ENCODE assay signal across 1 cellular context in genomic region chr3:150184426-150185071, GRCh38.
TF ChIP-seq lines count a peak whose summit lies in the region.

No MANE protein-coding gene starts in this region.

TF ChIP-seq in HCT116, 20 proteins besides CTCF, POLR2A, EP300 and RAD21 (continued from another document):
- TF ChIP-seq, protein P1, sequence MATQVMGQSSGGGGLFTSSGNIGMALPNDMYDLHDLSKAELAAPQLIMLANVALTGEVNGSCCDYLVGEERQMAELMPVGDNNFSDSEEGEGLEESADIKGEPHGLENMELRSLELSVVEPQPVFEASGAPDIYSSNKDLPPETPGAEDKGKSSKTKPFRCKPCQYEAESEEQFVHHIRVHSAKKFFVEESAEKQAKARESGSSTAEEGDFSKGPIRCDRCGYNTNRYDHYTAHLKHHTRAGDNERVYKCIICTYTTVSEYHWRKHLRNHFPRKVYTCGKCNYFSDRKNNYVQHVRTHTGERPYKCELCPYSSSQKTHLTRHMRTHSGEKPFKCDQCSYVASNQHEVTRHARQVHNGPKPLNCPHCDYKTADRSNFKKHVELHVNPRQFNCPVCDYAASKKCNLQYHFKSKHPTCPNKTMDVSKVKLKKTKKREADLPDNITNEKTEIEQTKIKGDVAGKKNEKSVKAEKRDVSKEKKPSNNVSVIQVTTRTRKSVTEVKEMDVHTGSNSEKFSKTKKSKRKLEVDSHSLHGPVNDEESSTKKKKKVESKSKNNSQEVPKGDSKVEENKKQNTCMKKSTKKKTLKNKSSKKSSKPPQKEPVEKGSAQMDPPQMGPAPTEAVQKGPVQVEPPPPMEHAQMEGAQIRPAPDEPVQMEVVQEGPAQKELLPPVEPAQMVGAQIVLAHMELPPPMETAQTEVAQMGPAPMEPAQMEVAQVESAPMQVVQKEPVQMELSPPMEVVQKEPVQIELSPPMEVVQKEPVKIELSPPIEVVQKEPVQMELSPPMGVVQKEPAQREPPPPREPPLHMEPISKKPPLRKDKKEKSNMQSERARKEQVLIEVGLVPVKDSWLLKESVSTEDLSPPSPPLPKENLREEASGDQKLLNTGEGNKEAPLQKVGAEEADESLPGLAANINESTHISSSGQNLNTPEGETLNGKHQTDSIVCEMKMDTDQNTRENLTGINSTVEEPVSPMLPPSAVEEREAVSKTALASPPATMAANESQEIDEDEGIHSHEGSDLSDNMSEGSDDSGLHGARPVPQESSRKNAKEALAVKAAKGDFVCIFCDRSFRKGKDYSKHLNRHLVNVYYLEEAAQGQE (IDR thresholded peaks at IDR 0.05; ENCODE audit: low read depth) = no peak
- TF ChIP-seq EZH2 (IDR thresholded peaks at IDR 0.05) (no peak), FOSL1 (IDR thresholded peaks at IDR 0.05; ENCODE audit: low read depth) (no peak), CEBPB (IDR thresholded peaks at IDR 0.05; ENCODE audit: low read depth) (no peak), CBX3 (IDR thresholded peaks at IDR 0.05; ENCODE audit: low read depth) (no peak), EGR1 (IDR thresholded peaks at IDR 0.05; ENCODE audit: low read depth) (no peak), TCF7L2 (IDR thresholded peaks at IDR 0.05; ENCODE audit: borderline replicate concordance, extremely low read depth, insufficient read depth, insufficient read length) (no peak), SIN3A (IDR thresholded peaks at IDR 0.05; ENCODE audit: low read depth) (no peak)
TF ChIP-seq in HCT116: peak in this region for 0.
